Comparison of ENCODE assay signal across 15 cellular contexts in genomic region chr6:25036461-25036860, GRCh38.
DNase-seq lines count a peak whose midpoint lies in the region; ATAC-seq and TF ChIP-seq lines count a peak whose summit lies in the region.
"Had no signal": no experiment of that assay in that cellular context is flagged by ENCODE, and none has a peak within 500 bp of the region (broad histone marks: within the 10 kb centered on the region; RNA-seq: fewer than 3 reads in every experiment).

No MANE protein-coding gene starts in this region.

- no peak for ATAC-seq in SK-N-SH treated with all-trans-retinoic acid at 6 μM for 48 hours
- ATAC-seq in naive B cell (ENCODE audit: low read depth in 2 of 2), result no peak
- no peak for ATAC-seq in GM21723 (IDR thresholded peaks at IDR 0.05; ENCODE audit: unreplicated experiment)
- ATAC-seq in GM18873 (IDR thresholded peaks at IDR 0.05; ENCODE audit: low FRiP score, unreplicated experiment), result no peak

- WGBS in SK-N-SH (ENCODE audit: low lambda C conversion rate), result 97% methylated on average over 3 of the region's 3 CpGs

- CTCF ChIA-PET in SK-N-SH (lab: Yijun Ruan, JAX), result interaction anchor here (1.7 kb wide), 1 partner anchor 8 kb away, joined by 4 read pairs; no protein-coding TSS in a partner anchor

- H3K9me3 ChIP-seq in SK-N-SH, result no peaks in the 10 kb centered on the region
- H3K9me3 ChIP-seq in DOHH2 (ENCODE audit: control insufficient read depth, insufficient read depth, low read length), result no peaks in the 10 kb centered on the region

- H3F3A ChIP-seq in SK-N-SH (replicated peaks; ENCODE audit: insufficient read depth) (no peaks in the 10 kb centered on the region), DOHH2 (ENCODE audit: control insufficient read depth, insufficient read depth) (no peaks in the 10 kb centered on the region)

- TF ChIP-seq EP300 in SK-N-SH (IDR thresholded peaks at IDR 0.05; ENCODE audit: borderline replicate concordance in 1 of 2, low read depth in 1 of 2, low read length in 1 of 2), result no peak

- no peaks in the 10 kb centered on the region for H3K79me2 ChIP-seq in SK-N-SH (ENCODE audit: insufficient read depth)
- no peaks in the 10 kb centered on the region for H3K79me2 ChIP-seq in DOHH2 (ENCODE audit: control insufficient read depth, low read length)

- H3K27ac ChIP-seq in SK-N-SH (ENCODE audit: low read depth in 2 of 2, low read length in 1 of 2) (peak overlapping the region in 1 of 2 experiments; percentile 24; a peak in 2 of 4 replicates), DOHH2 (ENCODE audit: low read depth, low read length) (no peak overlapping the region)
- H3K27ac ChIP-seq: 22Rv1 had no signal

- intact Hi-C loops in activated T-helper 1 cell treated with anti-CD3 and anti-CD28 coated beads, Interleukin-12 subunit alpha, Interleukin-12 subunit beta, Interleukin-2, Interleukin-4 antibody, amounts not matched to agents 30 ng/mL and 10 ng/mL and 1 ng/mL, durations not matched to agents 14 hours and 24 hours and 36 hours (cut with micrococcal nuclease), result no loop called here

- H3K4me2 ChIP-seq in SK-N-SH (peak overlapping the region; percentile 48; the same call in 1 of the 2 replicates), DOHH2 (ENCODE audit: low read length) (peak overlapping the region; percentile 57; the same call in 1 of the 2 replicates)

- no peaks in the 10 kb centered on the region for H4K20me1 ChIP-seq in SK-N-SH (ENCODE audit: insufficient read depth)
- no peaks in the 10 kb centered on the region for H4K20me1 ChIP-seq in DOHH2 (ENCODE audit: control insufficient read depth, insufficient read depth, low read depth, low read length)

- peaks cover 11% of the 10 kb centered on the region for H3K36me3 Mint-ChIP-seq in activated T-helper 1 cell treated with anti-CD3 and anti-CD28 coated beads, Interleukin-12 subunit alpha, Interleukin-12 subunit beta, Interleukin-2, Interleukin-4 antibody, amounts not matched to agents 30 ng/mL and 10 ng/mL and 1 ng/mL, durations not matched to agents 14 hours and 24 hours and 36 hours (ENCODE audit: low read depth)
- H3K36me3 Mint-ChIP-seq in naive B cell, result no peaks in the 10 kb centered on the region

- no peaks in the 10 kb centered on the region for H3K27me3 Mint-ChIP-seq in activated T-helper 1 cell treated with anti-CD3 and anti-CD28 coated beads, Interleukin-12 subunit alpha, Interleukin-12 subunit beta, Interleukin-2, Interleukin-4 antibody, amounts not matched to agents 30 ng/mL and 10 ng/mL and 1 ng/mL, durations not matched to agents 14 hours and 24 hours and 36 hours (ENCODE audit: insufficient read depth)
- H3K27me3 Mint-ChIP-seq in naive B cell, result no peaks in the 10 kb centered on the region

- no peak overlapping the region for H3K4me3 ChIP-seq in SK-N-SH (ENCODE audit: low read depth in 2 of 2, low read length in 1 of 2)
- no peak overlapping the region for H3K4me3 ChIP-seq in DOHH2 (ENCODE audit: low read length)

- H3K9ac ChIP-seq in SK-N-SH, result no peak overlapping the region

- peak overlapping the region; percentile 94 for H3K27ac Mint-ChIP-seq in activated T-helper 1 cell treated with anti-CD3 and anti-CD28 coated beads, Interleukin-12 subunit alpha, Interleukin-12 subunit beta, Interleukin-2, Interleukin-4 antibody, amounts not matched to agents 30 ng/mL and 10 ng/mL and 1 ng/mL, durations not matched to agents 14 hours and 24 hours and 36 hours
- peak overlapping the region in 3 of 6 donors; percentile 18 to 89 (median 82) for H3K27ac Mint-ChIP-seq in naive B cell

- no peak for TF ChIP-seq RAD21 in SK-N-SH (IDR thresholded peaks at IDR 0.05; ENCODE audit: low read length)

- DNase-seq in SK-N-SH (no peak), naive B cell (no peak), CD1c-positive myeloid dendritic cell (ENCODE audit: extremely low spot score) (no peak)
- no peak for DNase-seq in activated T-helper 1 cell treated with anti-CD3 and anti-CD28 coated beads, Interleukin-12 subunit alpha, Interleukin-12 subunit beta, Interleukin-2, Interleukin-4 antibody, amounts not matched to agents 30 ng/mL and 10 ng/mL and 1 ng/mL, durations not matched to agents 14 hours and 24 hours and 36 hours (ENCODE audit: low spot score)
- DNase-seq: amygdala, cerebellar nuclear complex, NCI-H1092 treated with DMSO at 0.1 percent for 48 hours, NCI-H69, posterior cingulate gyrus, small intestine had no signal

- H2AFZ ChIP-seq in SK-N-SH (ENCODE audit: low read depth), result peak overlapping the region; percentile 72; the same call in 1 of the 2 replicates

- no peaks in the 10 kb centered on the region for H3K9me2 ChIP-seq in SK-N-SH
- no peaks in the 10 kb centered on the region for H3K9me2 ChIP-seq in DOHH2 (replicated peaks; ENCODE audit: control insufficient read depth, low read length)

- peaks cover 75% of the 10 kb centered on the region for H3K4me1 Mint-ChIP-seq in activated T-helper 1 cell treated with anti-CD3 and anti-CD28 coated beads, Interleukin-12 subunit alpha, Interleukin-12 subunit beta, Interleukin-2, Interleukin-4 antibody, amounts not matched to agents 30 ng/mL and 10 ng/mL and 1 ng/mL, durations not matched to agents 14 hours and 24 hours and 36 hours (ENCODE audit: low read depth)
- peaks cover 34 to 72% (median 56%) of the 10 kb centered on the region in 3 donors for H3K4me1 Mint-ChIP-seq in naive B cell

- H3K9me3 Mint-ChIP-seq in activated T-helper 1 cell treated with anti-CD3 and anti-CD28 coated beads, Interleukin-12 subunit alpha, Interleukin-12 subunit beta, Interleukin-2, Interleukin-4 antibody, amounts not matched to agents 30 ng/mL and 10 ng/mL and 1 ng/mL, durations not matched to agents 14 hours and 24 hours and 36 hours, result no peaks in the 10 kb centered on the region
- H3K9me3 Mint-ChIP-seq in naive B cell, result no peaks in the 10 kb centered on the region

- POLR2A ChIA-PET in SK-N-SH (lab: Yijun Ruan, JAX), result no interaction called here

- H3K4me3 Mint-ChIP-seq in activated T-helper 1 cell treated with anti-CD3 and anti-CD28 coated beads, Interleukin-12 subunit alpha, Interleukin-12 subunit beta, Interleukin-2, Interleukin-4 antibody, amounts not matched to agents 30 ng/mL and 10 ng/mL and 1 ng/mL, durations not matched to agents 14 hours and 24 hours and 36 hours, result peak overlapping the region; percentile 89
- peak overlapping the region in 6 of 8 donors; percentile 56 to 94 (median 80) for H3K4me3 Mint-ChIP-seq in naive B cell

- TF ChIP-seq CTCF in SK-N-SH (IDR thresholded peaks at IDR 0.05) (no peak), DOHH2 (IDR thresholded peaks at IDR 0.05; ENCODE audit: low read depth, low read length, poor library complexity, severe bottlenecking) (no peak)

- no peaks in the 10 kb centered on the region for H3K36me3 ChIP-seq in SK-N-SH (replicated peaks in 1 of 2; ENCODE audit: control insufficient read depth in 1 of 2, insufficient read depth in 2 of 2, low read length in 1 of 2)
- no peaks in the 10 kb centered on the region for H3K36me3 ChIP-seq in DOHH2 (ENCODE audit: control insufficient read depth, low read length)

- H3K27me3 ChIP-seq in SK-N-SH (ENCODE audit: insufficient read depth) (no peaks in the 10 kb centered on the region), DOHH2 (ENCODE audit: control insufficient read depth, low read length) (no peaks in the 10 kb centered on the region)

- H3K4me1 ChIP-seq in SK-N-SH (ENCODE audit: control insufficient read depth in 1 of 2, insufficient read depth in 2 of 2, low read depth in 1 of 2, low read length in 1 of 2) (peaks cover 0 to 6% of the 10 kb centered on the region in 2 experiments; a peak in 2 of 4 replicates), DOHH2 (ENCODE audit: control insufficient read depth, low read length) (peaks cover 39% of the 10 kb centered on the region)

TF ChIP-seq in SK-N-SH, 30 proteins besides CTCF, POLR2A, EP300 and RAD21:
- TF ChIP-seq JUND (IDR thresholded peaks at IDR 0.05) (no peak), TEAD4 (IDR thresholded peaks at IDR 0.05; ENCODE audit: borderline replicate concordance, insufficient read depth) (no peak), SIN3A (IDR thresholded peaks at IDR 0.05; ENCODE audit: borderline replicate concordance, low read depth, low read length) (no peak), RFX5 (IDR thresholded peaks at IDR 0.05; ENCODE audit: low read length) (no peak), TAF1 (IDR thresholded peaks at IDR 0.05; ENCODE audit: borderline replicate concordance, low read depth, low read length) (no peak), USF2 (IDR thresholded peaks at IDR 0.05; ENCODE audit: borderline replicate concordance, low read depth, low read length) (no peak), RXRA (IDR thresholded peaks at IDR 0.05; ENCODE audit: borderline replicate concordance, low read depth) (no peak), EZH2phosphoT487 (IDR thresholded peaks at IDR 0.05; ENCODE audit: borderline replicate concordance, low read depth) (no peak)

TF ChIP-seq in SK-N-SH treated with all-trans-retinoic acid at 6 μM for 48 hours, 23 proteins besides CTCF, POLR2A, EP300 and RAD21:
- TF ChIP-seq TCF4 (CRISPR knock-in tag; IDR thresholded peaks at IDR 0.05; ENCODE audit: borderline replicate concordance) (no peak), POU6F1 (CRISPR knock-in tag; IDR thresholded peaks at IDR 0.05; ENCODE audit: borderline replicate concordance, low read depth) (no peak), ZC3H10 (CRISPR knock-in tag; IDR thresholded peaks at IDR 0.05) (no peak)
